ENCODE assay signal across 20 cellular contexts in the genomic region with DNA sequence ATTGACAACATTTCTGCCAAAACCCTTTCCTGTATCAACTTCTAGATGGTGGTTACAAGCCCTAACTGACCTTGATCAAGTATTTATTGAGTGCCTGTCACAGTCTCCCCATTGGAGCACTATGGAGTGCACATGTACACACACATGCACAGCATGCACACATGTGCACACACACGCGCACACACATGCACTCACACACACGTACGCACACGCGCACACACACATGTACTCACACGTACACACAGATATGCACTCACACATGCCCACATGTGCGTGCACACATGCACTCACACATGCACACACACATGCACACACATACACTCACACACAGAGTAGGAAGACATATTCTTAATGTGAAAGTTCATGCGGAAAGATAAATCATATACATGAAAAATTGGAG. TPM values are rescaled to one million over a fixed set of nuclear protein-coding genes. Genes with fewer than 3 reads are reported as not detected.
DNase-seq lines count a peak whose midpoint lies in the region; ATAC-seq, FAIRE-seq and TF ChIP-seq lines count a peak whose summit lies in the region.
"Had no signal": no experiment of that assay in that cellular context is flagged by ENCODE, and none has a peak within 500 bp of the region (broad histone marks: within the 10 kb centered on the region; RNA-seq: fewer than 3 reads in every experiment).

No MANE protein-coding gene starts in this region.

- intact Hi-C loops in activated T-helper 2 cell treated with anti-CD3 and anti-CD28 coated beads, Interferon-gamma antibody, Interleukin-2, Interleukin-4, amounts not matched to agents 10 μg/mL and 5 μg/mL and 100 μg/mL, durations not matched to agents 14 hours and 24 hours and 36 hours (cut with micrococcal nuclease), result no loop called here

- no peak for TF ChIP-seq POLR2A in GM12891 (IDR thresholded peaks at IDR 0.05; ENCODE audit: low read depth, low read length)

- no peaks in the 10 kb centered on the region for H3K36me3 ChIP-seq in iPS-15b (ENCODE audit: control insufficient read depth, insufficient read depth, low read length)
- H3K36me3 ChIP-seq: BLaER1 treated with 17β-estradiol and CSF1 and Interleukin-3, amounts not matched to agents 10 nM and 100 nM; HAP-1 had no signal

- no peaks in the 10 kb centered on the region for H3K9me3 Mint-ChIP-seq in stimulated activated effector memory CD8-positive, alpha-beta T cell treated with anti-CD3 and anti-CD28 coated beads, Interleukin-12 subunit alpha, Interleukin-12 subunit beta, amount 100 ng/mL, for 72 hours
- no peaks in the 10 kb centered on the region for H3K9me3 Mint-ChIP-seq in type B pancreatic cell
- H3K9me3 Mint-ChIP-seq in activated T-helper 2 cell treated with anti-CD3 and anti-CD28 coated beads, Interferon-gamma antibody, Interleukin-2, Interleukin-4, amounts not matched to agents 10 μg/mL and 5 μg/mL and 100 μg/mL, durations not matched to agents 14 hours and 24 hours and 36 hours, result no peaks in the 10 kb centered on the region

- FAIRE-seq in GM12891 (lab: Jason Lieb, UNC) (peak; percentile 31), HTR-8/SVneo (lab: Jason Lieb, UNC) (peak; percentile 89)
- FAIRE-seq: K562 had no signal

- H3K4me1 Mint-ChIP-seq in stimulated activated effector memory CD8-positive, alpha-beta T cell treated with anti-CD3 and anti-CD28 coated beads, Interleukin-12 subunit alpha, Interleukin-12 subunit beta, amount 100 ng/mL, for 72 hours, result no peaks in the 10 kb centered on the region
- no peaks in the 10 kb centered on the region for H3K4me1 Mint-ChIP-seq in type B pancreatic cell (ENCODE audit: unreplicated experiment)
- no peaks in the 10 kb centered on the region for H3K4me1 Mint-ChIP-seq in activated T-helper 2 cell treated with anti-CD3 and anti-CD28 coated beads, Interferon-gamma antibody, Interleukin-2, Interleukin-4, amounts not matched to agents 10 μg/mL and 5 μg/mL and 100 μg/mL, durations not matched to agents 14 hours and 24 hours and 36 hours (ENCODE audit: low read depth)
- H3K4me1 Mint-ChIP-seq: B cell; CD8-positive, alpha-beta memory T cell had no signal

- no peaks in the 10 kb centered on the region for H3K4me1 ChIP-seq in iPS-15b (ENCODE audit: control insufficient read depth, insufficient read depth, low read length)
- H3K4me1 ChIP-seq: HAP-1 had no signal

- H3K27me3 ChIP-seq in iPS-15b (ENCODE audit: control insufficient read depth, insufficient read depth, low read length), result no peaks in the 10 kb centered on the region
- H3K27me3 ChIP-seq: BLaER1 treated with 17β-estradiol and CSF1 and Interleukin-3, amounts not matched to agents 10 nM and 100 nM had no signal

- no peak for TF ChIP-seq CTCF in type B pancreatic cell (conservative IDR thresholded peaks at IDR 0.05)

- no peak overlapping the region for H3K4me3 Mint-ChIP-seq in stimulated activated effector memory CD8-positive, alpha-beta T cell treated with anti-CD3 and anti-CD28 coated beads, Interleukin-12 subunit alpha, Interleukin-12 subunit beta, amount 100 ng/mL, for 72 hours
- no peak overlapping the region for H3K4me3 Mint-ChIP-seq in type B pancreatic cell
- H3K4me3 Mint-ChIP-seq in activated T-helper 2 cell treated with anti-CD3 and anti-CD28 coated beads, Interferon-gamma antibody, Interleukin-2, Interleukin-4, amounts not matched to agents 10 μg/mL and 5 μg/mL and 100 μg/mL, durations not matched to agents 14 hours and 24 hours and 36 hours (ENCODE audit: low read depth), result no peak overlapping the region
- H3K4me3 Mint-ChIP-seq: B cell; CD8-positive, alpha-beta memory T cell had no signal

- no peak overlapping the region for H3K4me3 ChIP-seq in iPS-15b (ENCODE audit: low read depth, low read length)
- H3K4me3 ChIP-seq: BLaER1 treated with 17β-estradiol and CSF1 and Interleukin-3, amounts not matched to agents 10 nM and 100 nM; HAP-1; K562 had no signal

- no peak overlapping the region for H3K27ac Mint-ChIP-seq in stimulated activated effector memory CD8-positive, alpha-beta T cell treated with anti-CD3 and anti-CD28 coated beads, Interleukin-12 subunit alpha, Interleukin-12 subunit beta, amount 100 ng/mL, for 72 hours
- no peak overlapping the region for H3K27ac Mint-ChIP-seq in type B pancreatic cell
- no peak overlapping the region for H3K27ac Mint-ChIP-seq in activated T-helper 2 cell treated with anti-CD3 and anti-CD28 coated beads, Interferon-gamma antibody, Interleukin-2, Interleukin-4, amounts not matched to agents 10 μg/mL and 5 μg/mL and 100 μg/mL, durations not matched to agents 14 hours and 24 hours and 36 hours
- H3K27ac Mint-ChIP-seq: B cell; CD8-positive, alpha-beta memory T cell had no signal

- no peaks in the 10 kb centered on the region for H3K9me3 ChIP-seq in iPS-15b (ENCODE audit: control insufficient read depth, insufficient read depth, low read length)
- H3K9me3 ChIP-seq: BLaER1 treated with 17β-estradiol and CSF1 and Interleukin-3, amounts not matched to agents 10 nM and 100 nM; HAP-1 had no signal

- ATAC-seq in stimulated activated effector memory CD8-positive, alpha-beta T cell treated with anti-CD3 and anti-CD28 coated beads, Interleukin-12 subunit alpha, Interleukin-12 subunit beta, amount 100 ng/mL, for 72 hours, result peak; percentile 26
- ATAC-seq: K562 had no signal

- DNase-seq in GM12891 (ENCODE audit: insufficient read length, low spot score) (no peak), HTR-8/SVneo (ENCODE audit: insufficient read length, low spot score) (no peak), type B pancreatic cell (ENCODE audit: extremely low spot score, unreplicated experiment) (no peak), DMS153 treated with DMSO at 0.1 percent for 48 hours (lab: John Stamatoyannopoulos, UW; ENCODE audit: unreplicated experiment) (no peak)
- DNase-seq in stimulated activated effector memory CD8-positive, alpha-beta T cell treated with anti-CD3 and anti-CD28 coated beads, Interleukin-12 subunit alpha, Interleukin-12 subunit beta, amount 100 ng/mL, for 72 hours (ENCODE audit: low spot score in 2 of 2), result no peak
- no peak for DNase-seq in activated T-helper 2 cell treated with anti-CD3 and anti-CD28 coated beads, Interferon-gamma antibody, Interleukin-2, Interleukin-4, amounts not matched to agents 10 μg/mL and 5 μg/mL and 100 μg/mL, durations not matched to agents 14 hours and 24 hours and 36 hours (ENCODE audit: low spot score)
- DNase-seq: CD8-positive, alpha-beta memory T cell; COR-L47; DMS 273 treated with DMSO at 0.1 percent for 48 hours; DMS79; GDM1; IMR-90 had no signal

- H3K9ac ChIP-seq in iPS-15b (ENCODE audit: low read depth, low read length), result peak overlapping the region; percentile 30
- H3K9ac ChIP-seq: BLaER1 treated with 17β-estradiol and CSF1 and Interleukin-3, amounts not matched to agents 10 nM and 100 nM had no signal

- no peaks in the 10 kb centered on the region for H3K27me3 Mint-ChIP-seq in type B pancreatic cell
- H3K27me3 Mint-ChIP-seq in activated T-helper 2 cell treated with anti-CD3 and anti-CD28 coated beads, Interferon-gamma antibody, Interleukin-2, Interleukin-4, amounts not matched to agents 10 μg/mL and 5 μg/mL and 100 μg/mL, durations not matched to agents 14 hours and 24 hours and 36 hours (ENCODE audit: low read depth), result peaks cover 9% of the 10 kb centered on the region

- no peaks in the 10 kb centered on the region for H3K36me3 Mint-ChIP-seq in stimulated activated effector memory CD8-positive, alpha-beta T cell treated with anti-CD3 and anti-CD28 coated beads, Interleukin-12 subunit alpha, Interleukin-12 subunit beta, amount 100 ng/mL, for 72 hours
- H3K36me3 Mint-ChIP-seq in type B pancreatic cell, result no peaks in the 10 kb centered on the region
- no peaks in the 10 kb centered on the region for H3K36me3 Mint-ChIP-seq in activated T-helper 2 cell treated with anti-CD3 and anti-CD28 coated beads, Interferon-gamma antibody, Interleukin-2, Interleukin-4, amounts not matched to agents 10 μg/mL and 5 μg/mL and 100 μg/mL, durations not matched to agents 14 hours and 24 hours and 36 hours (ENCODE audit: low read depth)

TF ChIP-seq in GM12891, 5 proteins besides CTCF, POLR2A, EP300 and RAD21:
- TF ChIP-seq SPI1 (IDR thresholded peaks at IDR 0.05; ENCODE audit: low read depth, low read length) (no peak), POLR2AphosphoS5 (IDR thresholded peaks at IDR 0.05; ENCODE audit: low read depth, low read length) (no peak), POU2F2 (IDR thresholded peaks at IDR 0.05; ENCODE audit: low read depth, low read length) (no peak), PAX5 (IDR thresholded peaks at IDR 0.05; ENCODE audit: insufficient read depth, low read length, severe bottlenecking) (no peak), TAF1 (IDR thresholded peaks at IDR 0.05; ENCODE audit: low read depth, low read length) (no peak)

RNA-seq across cellular contexts. Expression of gene MYRFL, which starts 43.7 kb away (rescaled TPM):
- 0.37 TPM for polyA plus RNA-seq in GM12891 (2012; ENCODE audit: low read depth, missing spikeins)
- total RNA-seq in type B pancreatic cell (ENCODE audit: low replicate concordance), result 0.43 and 2.5 TPM in 2 replicates
- not detected in 2 replicates for total RNA-seq in activated T-helper 2 cell treated with anti-CD3 and anti-CD28 coated beads, Interferon-gamma antibody, Interleukin-2, Interleukin-4, amounts not matched to agents 10 μg/mL and 5 μg/mL and 100 μg/mL, durations not matched to agents 14 hours and 24 hours and 36 hours
- total RNA-seq: A172; B cell; CD8-positive, alpha-beta memory T cell; Daoy; H4; IMR-90; K562 had no signal
- polyA plus RNA-seq: CD8-positive, alpha-beta memory T cell; IMR-90; K562 had no signal
